8 cellular contexts compared by ENCODE assay signal in genomic region chr10:31758495-31758894, GRCh38.
DNase-seq lines count a peak whose midpoint lies in the region; ATAC-seq and TF ChIP-seq lines count a peak whose summit lies in the region.
"Had no signal": no experiment of that assay in that cellular context is flagged by ENCODE, and none has a peak within 500 bp of the region (broad histone marks: within the 10 kb centered on the region; RNA-seq: fewer than 3 reads in every experiment).

No MANE protein-coding gene starts in this region.

- H3K27ac ChIP-seq in foreskin keratinocyte: no peak overlapping the region
- peak overlapping the region in 12 of 21 experiments; percentile 92 to 98 (median 96) for H3K27ac ChIP-seq in skin epidermis
- H3K27ac ChIP-seq: HL-60 had no signal

- in situ Hi-C loops in G401 (cut with HindIII; ENCODE audit: low sequenced_read_pairs): no loop called here

- no peaks in the 10 kb centered on the region for H3K36me3 Mint-ChIP-seq in T-helper 17 cell (ENCODE audit: low read depth)
- peaks cover under 1% of the 10 kb centered on the region for H3K36me3 Mint-ChIP-seq in activated CD8-positive, alpha-beta memory T cell treated with anti-CD3 and anti-CD28 coated beads, Interleukin-2, amount 10 ng/mL, durations not matched to agents 7 days and 5 days

- peak overlapping the region in 1 of 7 experiments; percentile 68 for H3K4me3 ChIP-seq in skin epidermis

- H3K4me3 Mint-ChIP-seq in T-helper 17 cell: peak overlapping the region; percentile 15
- H3K4me3 Mint-ChIP-seq in activated CD8-positive, alpha-beta memory T cell treated with anti-CD3 and anti-CD28 coated beads, Interleukin-2, amount 10 ng/mL, durations not matched to agents 7 days and 5 days: no peak overlapping the region

- no peaks in the 10 kb centered on the region for H3K27me3 ChIP-seq in foreskin keratinocyte

- peaks cover 2% of the 10 kb centered on the region for H3K9me3 Mint-ChIP-seq in activated CD8-positive, alpha-beta memory T cell treated with anti-CD3 and anti-CD28 coated beads, Interleukin-2, amount 10 ng/mL, durations not matched to agents 7 days and 5 days (ENCODE audit: low read depth)

- CTCF ChIA-PET in activated CD8-positive, alpha-beta memory T cell treated with anti-CD3 and anti-CD28 coated beads, Interleukin-2, amount 10 ng/mL, durations not matched to agents 7 days and 5 days (lab: Charles Lee): no interaction called here

- peak overlapping the region; percentile 94 for H3K27ac Mint-ChIP-seq in T-helper 17 cell
- no peak overlapping the region for H3K27ac Mint-ChIP-seq in activated CD8-positive, alpha-beta memory T cell treated with anti-CD3 and anti-CD28 coated beads, Interleukin-2, amount 10 ng/mL, durations not matched to agents 7 days and 5 days

- no peak for ATAC-seq in T-helper 17 cell
- no peak for ATAC-seq in foreskin keratinocyte
- no peak for ATAC-seq in activated CD8-positive, alpha-beta memory T cell treated with anti-CD3 and anti-CD28 coated beads, Interleukin-2, amount 10 ng/mL, durations not matched to agents 7 days and 5 days

- H3K9me3 ChIP-seq in T-helper 17 cell (ENCODE audit: control insufficient read depth, low read length, poor library complexity, severe bottlenecking): no peaks in the 10 kb centered on the region

- DNase-seq in G401 (ENCODE audit: low spot score): peak; percentile 18
- no peak for DNase-seq in T-helper 17 cell
- DNase-seq in foreskin keratinocyte: peak; percentile 42 to 59
- DNase-seq in activated CD8-positive, alpha-beta memory T cell treated with anti-CD3 and anti-CD28 coated beads, Interleukin-2, amount 10 ng/mL, durations not matched to agents 7 days and 5 days: no peak
- DNase-seq in SKM-1 (lab: John Stamatoyannopoulos, UW; ENCODE audit: unreplicated experiment): no peak
- no peak for DNase-seq in SK-N-DZ (ENCODE audit: low spot score)

- H3K4me1 ChIP-seq in foreskin keratinocyte: peaks cover 12% of the 10 kb centered on the region

- peaks cover 14% of the 10 kb centered on the region for H3K4me1 Mint-ChIP-seq in T-helper 17 cell
- peaks cover 14% of the 10 kb centered on the region for H3K4me1 Mint-ChIP-seq in activated CD8-positive, alpha-beta memory T cell treated with anti-CD3 and anti-CD28 coated beads, Interleukin-2, amount 10 ng/mL, durations not matched to agents 7 days and 5 days

- no peak for TF ChIP-seq CTCF in foreskin keratinocyte (conservative IDR thresholded peaks at IDR 0.05)

- H3K27me3 Mint-ChIP-seq in T-helper 17 cell: no peaks in the 10 kb centered on the region
- H3K27me3 Mint-ChIP-seq in activated CD8-positive, alpha-beta memory T cell treated with anti-CD3 and anti-CD28 coated beads, Interleukin-2, amount 10 ng/mL, durations not matched to agents 7 days and 5 days: no peaks in the 10 kb centered on the region

Comparison
In these comparisons a context has a peak if more than half of its experiments do, and no peak if none do; other contexts are left out.
1. DNase-seq: peak in G401 (single experiment) and foreskin keratinocyte (2 of 2); none in T-helper 17 cell (0 of 3), activated CD8-positive, alpha-beta memory T cell treated with anti-CD3 and anti-CD28 coated beads, Interleukin-2, amount 10 ng/mL, durations not matched to agents 7 days and 5 days (single experiment), SKM-1 (single experiment) and SK-N-DZ (single experiment).